18 cellular contexts compared by ENCODE assay signal in the genomic region with DNA sequence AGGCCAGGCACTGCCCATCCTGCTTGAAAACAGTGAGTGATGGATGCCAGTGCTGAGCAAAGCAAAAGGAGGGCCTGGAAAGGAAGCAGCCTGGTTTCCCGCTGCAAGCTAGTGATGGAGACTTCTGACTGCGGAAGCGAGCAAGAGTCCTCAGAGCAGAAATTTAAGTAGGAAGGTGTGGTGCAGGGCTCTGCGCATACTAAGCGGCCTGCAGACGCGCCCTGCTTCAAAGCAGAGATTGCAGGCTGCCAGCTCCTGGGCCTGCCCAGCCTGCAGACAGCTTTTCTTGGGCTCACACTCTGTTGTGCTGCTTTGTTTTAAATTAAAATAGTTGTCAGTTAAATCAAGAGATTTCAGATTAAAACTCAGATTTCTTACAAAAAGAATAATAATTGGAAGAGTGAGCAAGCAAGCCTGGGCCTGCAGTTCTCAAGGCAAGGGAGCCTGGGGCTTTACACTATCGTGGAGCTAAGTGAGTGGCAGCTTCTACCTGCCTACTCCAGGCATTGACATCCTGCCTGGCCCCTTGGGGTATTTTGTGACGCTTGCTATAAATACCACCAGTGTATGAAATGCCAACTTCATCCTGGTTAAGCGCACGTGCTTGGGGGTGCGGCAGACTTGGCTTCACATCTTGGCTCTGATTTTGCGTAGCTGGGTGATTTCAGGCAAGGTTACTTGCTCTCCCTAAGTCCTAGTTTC.
"Had no signal": no experiment of that assay in that cellular context is flagged by ENCODE, and none has a peak within 500 bp of the region (broad histone marks: within the 10 kb centered on the region; RNA-seq: fewer than 3 reads in every experiment).

No MANE protein-coding gene starts in this region.

- H3K27ac ChIP-seq: parathyroid adenoma, transverse colon had no signal

- H3K36me3 ChIP-seq: esophagus squamous epithelium, transverse colon had no signal

- H3K27me3 ChIP-seq: esophagus squamous epithelium, transverse colon had no signal

- H3K9ac ChIP-seq: parathyroid adenoma had no signal

- H3K9me3 ChIP-seq: esophagus squamous epithelium, transverse colon had no signal

- DNase-seq: activated CD4-positive, alpha-beta T cell treated with anti-CD3 and anti-CD28 coated beads for 36 hours; activated CD4-positive, alpha-beta T cell treated with anti-CD3 and anti-CD28 coated beads, Interleukin-2, amount 50 U/mL, for 4 hours; activated CD4-positive, CD25-positive, alpha-beta regulatory T cell; activated effector memory CD4-positive, alpha-beta T cell treated with Interleukin-2 at 50 U/mL for 16 hours; activated naive CD4-positive, alpha-beta T cell treated with Interleukin-2 at 50 U/mL for 16 hours; activated T-cell treated with anti-CD3 and anti-CD28 coated beads for 4 hours; activated T-cell treated with anti-CD3 and anti-CD28 coated beads, Interleukin-2, amount 50 U/mL, for 72 hours; endodermal cell; esophagus squamous epithelium; kidney glomerular epithelial cell; mesendoderm; stimulated activated CD4-positive, alpha-beta T cell treated with anti-CD3 and anti-CD28 coated beads, Interleukin-15, amount 100 ng/mL, for 24 hours; stimulated activated CD4-positive, alpha-beta T cell treated with anti-CD3 and anti-CD28 coated beads, Interleukin-2, amount 100 ng/mL, for 24 hours; stimulated activated naive CD4-positive, alpha-beta T cell treated with Interleukin-2 at 50 U/mL for 16 hours; transverse colon had no signal

- H3K4me1 ChIP-seq: transverse colon had no signal

- H3K4me3 ChIP-seq: esophagus squamous epithelium, lung, transverse colon had no signal

- ATAC-seq: activated CD4-positive, alpha-beta T cell treated with anti-CD3 and anti-CD28 coated beads for 36 hours; activated T-cell treated with anti-CD3 and anti-CD28 coated beads, Interleukin-2, amount 50 U/mL, for 72 hours; left lobe of liver had no signal
